In genomic region chr5:146034605-146035004, GRCh38 we compare ENCODE assay signal across 22 cellular contexts.
DNase-seq lines count a peak whose midpoint lies in the region; ATAC-seq and TF ChIP-seq lines count a peak whose summit lies in the region.
"Had no signal": no experiment of that assay in that cellular context is flagged by ENCODE, and none has a peak within 500 bp of the region (broad histone marks: within the 10 kb centered on the region; RNA-seq: fewer than 3 reads in every experiment).

No MANE protein-coding gene starts in this region.

- H3K4me3 ChIP-seq in GM23338 (no peak overlapping the region), coronary artery (no peak overlapping the region), psoas muscle (no peak overlapping the region)
- H3K4me3 ChIP-seq: A549; BLaER1 treated with 17β-estradiol and CSF1 and Interleukin-3, amounts not matched to agents 10 nM and 100 nM; GM12878 had no signal

- DNase-seq in GM23338 (ENCODE audit: low spot score): no peak
- DNase-seq in coronary artery (ENCODE audit: low spot score): peak; percentile 17
- DNase-seq in psoas muscle: no peak
- DNase-seq in hippocampal formation (lab: John Stamatoyannopoulos, UW): no peak
- no peak for DNase-seq in activated T-cell treated with anti-CD3 and anti-CD28 coated beads, Interleukin-2, amount 50 U/mL, for 72 hours
- DNase-seq: AML-193; CD4-positive, alpha-beta T cell; CD8-positive, alpha-beta T cell; COR-L47; DMS 273 treated with DMSO at 0.1 percent for 48 hours; DMS153; DMS53; DMS79; DND-41; EL; GDM1 had no signal

- 41 to 88% (median 77%) methylated on average over 4 of the region's 4 CpGs for WGBS in psoas muscle, 3 donors

- peaks cover 3% of the 10 kb centered on the region for H3K27me3 Mint-ChIP-seq in GM23338 (ENCODE audit: insufficient read depth, low read depth, poor library complexity)
- H3K27me3 Mint-ChIP-seq in activated T-cell treated with anti-CD3 and anti-CD28 coated beads, Interleukin-2, amount 50 U/mL, for 72 hours (ENCODE audit: low read depth): no peaks in the 10 kb centered on the region
- H3K27me3 Mint-ChIP-seq: CD4-positive, alpha-beta T cell had no signal

- no peak overlapping the region for H3K4me3 Mint-ChIP-seq in GM23338
- no peak overlapping the region for H3K4me3 Mint-ChIP-seq in activated T-cell treated with anti-CD3 and anti-CD28 coated beads, Interleukin-2, amount 50 U/mL, for 72 hours
- H3K4me3 Mint-ChIP-seq: B cell; CD4-positive, alpha-beta T cell; CD8-positive, alpha-beta T cell had no signal

- no peak overlapping the region for H3K4me2 ChIP-seq in GM23338
- H3K4me2 ChIP-seq: A549; BLaER1 treated with 17β-estradiol and CSF1 and Interleukin-3, amounts not matched to agents 10 nM and 100 nM had no signal

- no peaks in the 10 kb centered on the region for H3K36me3 Mint-ChIP-seq in GM23338 (ENCODE audit: low read depth)
- H3K36me3 Mint-ChIP-seq in activated T-cell treated with anti-CD3 and anti-CD28 coated beads, Interleukin-2, amount 50 U/mL, for 72 hours (ENCODE audit: insufficient read depth in 2 of 2): no peaks in the 10 kb centered on the region
- H3K36me3 Mint-ChIP-seq: CD8-positive, alpha-beta T cell had no signal

- H2AFZ ChIP-seq in GM23338: 0 out of 2 replicates have a peak overlapping the region, but pooled peaks have one; percentile 43

- H3K27ac ChIP-seq in GM23338 (ENCODE audit: low read depth) (no peak overlapping the region), coronary artery (no peak overlapping the region), psoas muscle (no peak overlapping the region)
- H3K27ac ChIP-seq: 22Rv1; A549; BLaER1 treated with 17β-estradiol and CSF1 and Interleukin-3, amounts not matched to agents 10 nM and 100 nM; C4-2B had no signal

- H3K9me3 ChIP-seq in psoas muscle: no peaks in the 10 kb centered on the region
- H3K9me3 ChIP-seq: A549; BLaER1 treated with 17β-estradiol and CSF1 and Interleukin-3, amounts not matched to agents 10 nM and 100 nM had no signal

- intact Hi-C loops in psoas muscle (cut with DNase I): no loop called here

- H4K20me1 ChIP-seq in GM23338 (replicated peaks; ENCODE audit: insufficient read depth): no peaks in the 10 kb centered on the region
- H4K20me1 ChIP-seq: BLaER1 treated with 17β-estradiol and CSF1 and Interleukin-3, amounts not matched to agents 10 nM and 100 nM had no signal

- no peak for ATAC-seq in GM23338
- ATAC-seq in psoas muscle: peak in 3 of 4 donors; percentile 30 to 69 (median 50)
- no peak for ATAC-seq in activated T-cell treated with anti-CD3 and anti-CD28 coated beads, Interleukin-2, amount 50 U/mL, for 72 hours (replicated peaks in 1 of 2)
- ATAC-seq: CD8-positive, alpha-beta T cell; GM12878 had no signal

- no peaks in the 10 kb centered on the region for H3K27me3 ChIP-seq in GM23338 (ENCODE audit: insufficient read depth)
- no peaks in the 10 kb centered on the region for H3K27me3 ChIP-seq in psoas muscle (ENCODE audit: insufficient read depth in 3 of 3, low read length in 2 of 3)
- H3K27me3 ChIP-seq: BLaER1 treated with 17β-estradiol and CSF1 and Interleukin-3, amounts not matched to agents 10 nM and 100 nM had no signal

- H3K4me1 Mint-ChIP-seq in GM23338: no peaks in the 10 kb centered on the region
- H3K4me1 Mint-ChIP-seq in activated T-cell treated with anti-CD3 and anti-CD28 coated beads, Interleukin-2, amount 50 U/mL, for 72 hours (ENCODE audit: low read depth): no peaks in the 10 kb centered on the region
- H3K4me1 Mint-ChIP-seq: B cell had no signal

- no peaks in the 10 kb centered on the region for H3K9me3 Mint-ChIP-seq in GM23338
- H3K9me3 Mint-ChIP-seq in activated T-cell treated with anti-CD3 and anti-CD28 coated beads, Interleukin-2, amount 50 U/mL, for 72 hours: no peaks in the 10 kb centered on the region
- H3K9me3 Mint-ChIP-seq: CD4-positive, alpha-beta T cell; CD8-positive, alpha-beta T cell had no signal

- no peaks in the 10 kb centered on the region for H3K79me2 ChIP-seq in GM23338 (replicated peaks; ENCODE audit: insufficient read depth)

- H3K9me2 ChIP-seq in GM23338 (ENCODE audit: insufficient read depth): 0 out of 2 replicates have a peak, but pooled peaks cover 7% of the 10 kb centered on the region

- H3K4me1 ChIP-seq in GM23338 (ENCODE audit: insufficient read depth) (no peaks in the 10 kb centered on the region), psoas muscle (no peaks in the 10 kb centered on the region)
- H3K4me1 ChIP-seq: A549 had no signal

- H3K36me3 ChIP-seq in GM23338 (ENCODE audit: insufficient read depth) (no peaks in the 10 kb centered on the region; the same call in 1 of the 2 replicates), psoas muscle (ENCODE audit: insufficient read depth in 1 of 2, low read depth in 1 of 2) (no peaks in the 10 kb centered on the region)
- H3K36me3 ChIP-seq: BLaER1 treated with 17β-estradiol and CSF1 and Interleukin-3, amounts not matched to agents 10 nM and 100 nM had no signal

- H3K27ac Mint-ChIP-seq in GM23338: no peak overlapping the region
- no peak overlapping the region for H3K27ac Mint-ChIP-seq in activated T-cell treated with anti-CD3 and anti-CD28 coated beads, Interleukin-2, amount 50 U/mL, for 72 hours
- H3K27ac Mint-ChIP-seq: B cell; CD4-positive, alpha-beta T cell; CD8-positive, alpha-beta T cell had no signal

- H3F3A ChIP-seq in GM23338 (replicated peaks; ENCODE audit: low read depth): 0 out of 2 replicates have a peak, but pooled peaks cover 2% of the 10 kb centered on the region

- no peak for TF ChIP-seq CTCF in GM23338 (conservative IDR thresholded peaks at IDR 0.05; ENCODE audit: low read depth in 2 of 2)
- no peak for TF ChIP-seq CTCF in coronary artery (IDR thresholded peaks at IDR 0.05)
- TF ChIP-seq CTCF in psoas muscle (IDR thresholded peaks at IDR 0.05): no peak

TF ChIP-seq in GM23338, 12 proteins besides CTCF, POLR2A, EP300 and RAD21:
- TF ChIP-seq REST (IDR thresholded peaks at IDR 0.05; ENCODE audit: unreplicated experiment): no peak
- no peak for TF ChIP-seq ZNF331 (CRISPR knock-in tag; IDR thresholded peaks at IDR 0.05; ENCODE audit: low read depth)

Comparison
In these comparisons a context has a peak if more than half of its experiments do, and no peak if none do; other contexts are left out.
1. ATAC-seq: peak in psoas muscle (3 of 4); none in GM23338 (single experiment) and activated T-cell treated with anti-CD3 and anti-CD28 coated beads, Interleukin-2, amount 50 U/mL, for 72 hours (0 of 2).